In genomic region chr5:151024894-151025606, GRCh38 we compare ENCODE assay signal across 16 cellular contexts. TPM values are rescaled to one million over a fixed set of nuclear protein-coding genes. Genes with fewer than 3 reads are reported as not detected.
DNase-seq lines count a peak whose midpoint lies in the region; ATAC-seq and TF ChIP-seq lines count a peak whose summit lies in the region.
"Had no signal": no experiment of that assay in that cellular context is flagged by ENCODE, and none has a peak within 500 bp of the region (broad histone marks: within the 10 kb centered on the region; RNA-seq: fewer than 3 reads in every experiment).

No MANE protein-coding gene starts in this region.

- no peak overlapping the region for H2AK5ac ChIP-seq in mesendoderm (ENCODE audit: low read length)

- 80 to 89% methylated on average over 11 of the region's 11 CpGs for WGBS in lung, 2 donors
- WGBS in thyroid gland, 2 donors: 94 to 95% methylated on average over 11 of the region's 11 CpGs
- WGBS in mesendoderm (ENCODE audit: extremely low coverage, insufficient coverage, low lambda C conversion rate): no CpG with 5 or more reads among the region's 11 CpGs

- peaks cover 0 to 53% (median 4%) of the 10 kb centered on the region in 4 donors for H3K4me1 ChIP-seq in Peyer's patch
- peaks cover 0 to 20% of the 10 kb centered on the region in 2 donors for H3K4me1 ChIP-seq in breast epithelium
- H3K4me1 ChIP-seq in lung (ENCODE audit: control insufficient read depth in 2 of 2, insufficient read depth in 2 of 2, low read length in 2 of 2): peaks cover 31 to 34% of the 10 kb centered on the region in 2 donors
- peaks cover 61 to 76% of the 10 kb centered on the region in 2 donors for H3K4me1 ChIP-seq in thyroid gland
- H3K4me1 ChIP-seq in mesendoderm (ENCODE audit: control insufficient read depth, low read depth, low read length): peaks cover 1% of the 10 kb centered on the region

- no peak overlapping the region for H2BK120ac ChIP-seq in mesendoderm (ENCODE audit: low read depth, low read length)

- H3K18ac ChIP-seq in mesendoderm (ENCODE audit: low read length): no peak overlapping the region

- H3K9me3 ChIP-seq in Peyer's patch (no peaks in the 10 kb centered on the region), breast epithelium (no peaks in the 10 kb centered on the region), lung (ENCODE audit: control insufficient read depth in 2 of 2, insufficient read depth in 1 of 2, low read length in 1 of 2) (peaks cover 0 to 2% of the 10 kb centered on the region in 2 donors), thyroid gland (no peaks in the 10 kb centered on the region)

- H3K56ac ChIP-seq in mesendoderm (ENCODE audit: low read length): no peak overlapping the region

- peaks cover 0 to 49% (median 0%) of the 10 kb centered on the region in 3 donors for H3K36me3 ChIP-seq in Peyer's patch
- peaks cover 7% of the 10 kb centered on the region for H3K36me3 ChIP-seq in breast epithelium
- H3K36me3 ChIP-seq in lung (ENCODE audit: control insufficient read depth in 2 of 2, insufficient read depth in 2 of 2, low read length in 2 of 2): peaks cover 11 to 42% of the 10 kb centered on the region in 2 donors
- peaks cover 51 to 75% of the 10 kb centered on the region in 2 donors for H3K36me3 ChIP-seq in thyroid gland
- peaks cover 2% of the 10 kb centered on the region for H3K36me3 ChIP-seq in mesendoderm (ENCODE audit: control insufficient read depth, insufficient read depth, low read length)

- H3K4me3 ChIP-seq in Peyer's patch: peak overlapping the region in 2 of 4 donors; percentile 10 to 60
- H3K4me3 ChIP-seq in breast epithelium: peak overlapping the region; percentile 70 to 84 (median 73)
- H3K4me3 ChIP-seq in lung: peak overlapping the region; percentile 15
- H3K4me3 ChIP-seq in thyroid gland (replicated peaks in 1 of 3): peak overlapping the region in 1 of 3 donors; percentile 55
- H3K4me3 ChIP-seq in mesendoderm (ENCODE audit: low read length): no peak overlapping the region

- H2BK15ac ChIP-seq in mesendoderm (replicated peaks; ENCODE audit: low read depth): no peak overlapping the region

- TF ChIP-seq POLR2A in Peyer's patch (IDR thresholded peaks at IDR 0.05): no peak
- TF ChIP-seq POLR2A in breast epithelium (IDR thresholded peaks at IDR 0.05): no peak
- TF ChIP-seq POLR2A in thyroid gland (IDR thresholded peaks at IDR 0.05): no peak

- no peak overlapping the region for H2BK5ac ChIP-seq in mesendoderm (ENCODE audit: low read length)

- no peak for ATAC-seq in lung (ENCODE audit: insufficient read depth, low FRiP score)
- ATAC-seq: foreskin keratinocyte; naive thymus-derived CD8-positive, alpha-beta T cell; stimulated activated memory B cell treated with anti-CD40 and anti-IgM and Interleukin-4, amounts not matched to agents 10 μg/mL and 1 μg/mL and 100 μg/mL, for 72 hours had no signal

- H3K27me3 ChIP-seq in Peyer's patch: no peaks in the 10 kb centered on the region
- H3K27me3 ChIP-seq in breast epithelium: no peaks in the 10 kb centered on the region
- H3K27me3 ChIP-seq in lung (ENCODE audit: control insufficient read depth, insufficient read depth): no peaks in the 10 kb centered on the region
- H3K27me3 ChIP-seq in thyroid gland: no peaks in the 10 kb centered on the region
- H3K27me3 ChIP-seq in mesendoderm (ENCODE audit: insufficient read depth, low read length, poor library complexity): no peaks in the 10 kb centered on the region

- no peak overlapping the region for H4K8ac ChIP-seq in mesendoderm (ENCODE audit: low read depth, low read length)

- intact Hi-C loops in breast epithelium (cut with DNase I; ENCODE audit: low total_unique reads) (no loop called here), thyroid gland (cut with DNase I) (no loop called here)

- no peak overlapping the region for H3K4me2 ChIP-seq in mesendoderm (ENCODE audit: low read length)

- no peak overlapping the region for H3K23ac ChIP-seq in mesendoderm (ENCODE audit: low read length)

- no peak overlapping the region for H3K4ac ChIP-seq in mesendoderm (ENCODE audit: low read depth, low read length)

- no peak for TF ChIP-seq CTCF in Peyer's patch (IDR thresholded peaks at IDR 0.05)
- TF ChIP-seq CTCF in breast epithelium (IDR thresholded peaks at IDR 0.05): no peak
- TF ChIP-seq CTCF in lung (IDR thresholded peaks at IDR 0.05; ENCODE audit: control extremely low read depth, extremely low read depth): no peak
- no peak for TF ChIP-seq CTCF in thyroid gland (IDR thresholded peaks at IDR 0.05)

- H3K79me1 ChIP-seq in mesendoderm (ENCODE audit: low read length): no peaks in the 10 kb centered on the region

- H3K27ac ChIP-seq in Peyer's patch: peak overlapping the region; percentile 64 to 78 (median 75)
- H3K27ac ChIP-seq in breast epithelium: peak overlapping the region; percentile 86 to 92
- H3K27ac ChIP-seq in lung (ENCODE audit: low read depth in 1 of 2, low read length in 1 of 2): peak overlapping the region; percentile 78 to 90
- H3K27ac ChIP-seq in thyroid gland: peak overlapping the region; percentile 26 to 99 (median 94)
- no peak overlapping the region for H3K27ac ChIP-seq in mesendoderm (ENCODE audit: low read depth, low read length)
- H3K27ac ChIP-seq: foreskin keratinocyte had no signal

- DNase-seq in Peyer's patch (no peak), breast epithelium (ENCODE audit: low spot score in 2 of 2) (no peak), lung (ENCODE audit: low spot score) (no peak), thyroid gland (no peak), D341Med (ENCODE audit: low spot score) (no peak), mesendoderm (no peak)
- no peak for DNase-seq in activated naive CD4-positive, alpha-beta T cell (lab: John Stamatoyannopoulos, UW)
- DNase-seq: activated CD4-positive, alpha-beta T cell treated with anti-CD3 and anti-CD28 coated beads for 48 hours; activated CD8-positive, alpha-beta memory T cell treated with anti-CD3 and anti-CD28 coated beads, Interleukin-2, amount 50 U/mL, for 4 hours; foreskin keratinocyte; IMR-90; naive thymus-derived CD8-positive, alpha-beta T cell; NCI-H187; NCI-H446; SW 1271 had no signal

- no peaks in the 10 kb centered on the region for H3K79me2 ChIP-seq in mesendoderm (ENCODE audit: control insufficient read depth, insufficient read depth, low read length)

- no peak overlapping the region for H4K5ac ChIP-seq in mesendoderm (ENCODE audit: low read length)

- no peak overlapping the region for H3K9ac ChIP-seq in mesendoderm (ENCODE audit: low read length)

RNA-seq across cellular contexts. Expression of gene GPX3, which starts 4.7 kb away (rescaled TPM):
- total RNA-seq in Peyer's patch: 100 to 1,000 TPM; 143 to 690 (median 479) TPM
- 1,000 to 10,000 TPM; 1,215 to 5,290 (median 2,830) TPM for total RNA-seq in breast epithelium
- total RNA-seq in lung: 100 to 1,000 TPM in 1 of 2 donors, 10 to 100 TPM in 1; 99.0 to 586 TPM
- 1,000 to 10,000 TPM; 1,067 to 1,457 TPM for polyA plus RNA-seq in lung
- total RNA-seq in thyroid gland: over 10,000 TPM in 1 of 4 donors, 1,000 to 10,000 TPM in 3; 2,730 to 12,549 (median 7,201) TPM
- polyA plus RNA-seq in mesendoderm (2013, experiment 1 of 2): 47.2 TPM
- polyA plus RNA-seq in mesendoderm (2013, experiment 2 of 2): 46.5 TPM
- total RNA-seq: naive thymus-derived CD8-positive, alpha-beta T cell had no signal

RNA-seq across cellular contexts. Expression of gene TNIP1, which starts 55.8 kb away (rescaled TPM):
- total RNA-seq in Peyer's patch (100 to 1,000 TPM; 191 to 352 (median 266) TPM), breast epithelium (100 to 1,000 TPM in 1 of 3 donors, 10 to 100 TPM in 2; 65.3 to 221 (median 91.8) TPM), lung (100 to 1,000 TPM; 116 to 142 TPM), thyroid gland (100 to 1,000 TPM in 1 of 4 donors, 10 to 100 TPM in 3; 74.4 to 115 (median 94.7) TPM)
- 100 to 1,000 TPM in 1 of 2 donors, 10 to 100 TPM in 1; 81.5 to 308 TPM for polyA plus RNA-seq in lung
- polyA plus RNA-seq in mesendoderm (2013, experiment 1 of 2): 13.7 TPM
- 14.2 TPM for polyA plus RNA-seq in mesendoderm (2013, experiment 2 of 2)
